Comparison of ENCODE assay signal across 25 cellular contexts in the genomic region with DNA sequence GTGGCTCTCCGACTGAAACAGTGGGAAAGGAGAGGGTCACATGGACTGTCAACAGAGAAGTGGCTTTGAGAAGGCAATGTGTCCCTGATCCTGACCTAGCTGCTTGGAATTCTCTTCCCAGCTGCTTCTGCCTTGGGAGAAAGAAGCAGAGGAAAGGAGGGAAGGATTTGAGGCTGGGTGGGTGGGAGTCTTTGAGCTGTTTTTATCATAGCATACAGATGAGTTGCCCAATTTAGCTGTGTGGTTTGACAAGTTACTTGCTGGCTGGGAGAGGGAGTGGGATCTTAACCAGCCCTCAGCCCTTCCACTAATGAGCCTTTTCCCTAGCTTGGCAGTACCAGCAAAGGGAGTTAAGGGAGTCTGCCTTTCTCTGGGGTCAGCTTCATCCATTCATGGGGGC. TPM values are rescaled to one million over a fixed set of nuclear protein-coding genes. Genes with fewer than 3 reads are reported as not detected.
A peak's percentile ranks its signal among the peaks of the same experiment; 100 is the strongest.
DNase-seq lines count a peak whose midpoint lies in the region; TF ChIP-seq lines count a peak whose summit lies in the region.
"Had no signal": no experiment of that assay in that cellular context is flagged by ENCODE, and none has a peak within 500 bp of the region (broad histone marks: within the 10 kb centered on the region; RNA-seq: fewer than 3 reads in every experiment).

No MANE protein-coding gene starts in this region.

- peak overlapping the region in 7 of 11 experiments; percentile 6 to 49 (median 18); a peak in 5 of 22 replicates for H3K27ac ChIP-seq in BLaER1 treated with 17β-estradiol and CSF1 and Interleukin-3, amounts not matched to agents 10 nM and 100 nM
- H3K27ac ChIP-seq in effector memory CD4-positive, alpha-beta T cell (ENCODE audit: insufficient read depth, low read length, poor library complexity, severe bottlenecking) = peak overlapping the region; percentile 14
- H3K27ac ChIP-seq: prostate gland had no signal

- no peak overlapping the region for H3K27ac Mint-ChIP-seq in endothelial cell (ENCODE audit: unreplicated experiment)
- no peak overlapping the region for H3K27ac Mint-ChIP-seq in nephron progenitor cell
- H3K27ac Mint-ChIP-seq in activated T-helper 2 cell treated with anti-CD3 and anti-CD28 coated beads, Interferon-gamma antibody, Interleukin-2, Interleukin-4, amounts not matched to agents 10 μg/mL and 5 μg/mL and 100 μg/mL, durations not matched to agents 14 hours and 24 hours and 36 hours = no peak overlapping the region

- H3K4me1 ChIP-seq in BLaER1 treated with 17β-estradiol and CSF1 and Interleukin-3, amounts not matched to agents 10 nM and 100 nM = peaks cover 33 to 49% (median 39%) of the 10 kb centered on the region in 10 experiments
- peaks cover 30% of the 10 kb centered on the region for H3K4me1 ChIP-seq in effector memory CD4-positive, alpha-beta T cell (ENCODE audit: control insufficient read depth, insufficient read depth, low read length, poor library complexity, severe bottlenecking)

- H3K27me3 ChIP-seq in BLaER1 treated with 17β-estradiol and CSF1 and Interleukin-3, amounts not matched to agents 10 nM and 100 nM = no peaks in the 10 kb centered on the region
- no peaks in the 10 kb centered on the region for H3K27me3 ChIP-seq in effector memory CD4-positive, alpha-beta T cell (replicated peaks; ENCODE audit: control insufficient read depth, insufficient read depth, low read length, poor library complexity, severe bottlenecking)
- H3K27me3 ChIP-seq: testis had no signal

- TF ChIP-seq CTCF in NB4 (IDR thresholded peaks at IDR 0.05; ENCODE audit: low read depth, low read length) (no peak), endothelial cell (IDR thresholded peaks at IDR 0.05; ENCODE audit: unreplicated experiment) (no peak), nephron progenitor cell (IDR thresholded peaks at IDR 0.05) (no peak)

- H3K36me3 Mint-ChIP-seq in endothelial cell (ENCODE audit: low read depth, unreplicated experiment) (peaks cover 23% of the 10 kb centered on the region), nephron progenitor cell (ENCODE audit: low read depth) (peaks cover 9% of the 10 kb centered on the region)
- H3K36me3 Mint-ChIP-seq in activated T-helper 2 cell treated with anti-CD3 and anti-CD28 coated beads, Interferon-gamma antibody, Interleukin-2, Interleukin-4, amounts not matched to agents 10 μg/mL and 5 μg/mL and 100 μg/mL, durations not matched to agents 14 hours and 24 hours and 36 hours (ENCODE audit: low read depth) = peaks cover 3% of the 10 kb centered on the region

- peak overlapping the region; percentile 37 to 84 (median 75) for H3K4me2 ChIP-seq in BLaER1 treated with 17β-estradiol and CSF1 and Interleukin-3, amounts not matched to agents 10 nM and 100 nM

- DNase-seq in NB4 (ENCODE audit: low read depth) = peak; percentile 51
- DNase-seq in effector memory CD4-positive, alpha-beta T cell = no peak
- DNase-seq in putamen (ENCODE audit: low spot score) = peak; percentile 81
- no peak for DNase-seq in endothelial cell (ENCODE audit: low spot score)
- DNase-seq in nephron progenitor cell = no peak
- DNase-seq in activated T-helper 2 cell treated with anti-CD3 and anti-CD28 coated beads, Interferon-gamma antibody, Interleukin-2, Interleukin-4, amounts not matched to agents 10 μg/mL and 5 μg/mL and 100 μg/mL, durations not matched to agents 14 hours and 24 hours and 36 hours (ENCODE audit: low spot score) = no peak
- no peak for DNase-seq in kidney glomerular epithelial cell (lab: John Stamatoyannopoulos, UW)
- DNase-seq: ACHN; activated CD4-positive, alpha-beta T cell treated with anti-CD3 and anti-CD28 coated beads, Interleukin-2, amount 50 U/mL, for 1 hour; activated gamma-delta T cell; amniotic stem cell; GDM1; KG1; NCI-H1092; NCI-H1930; NCI-H226; NCI-H82; OCI-M1; SIG-M5; stimulated activated CD4-positive, alpha-beta T cell treated with anti-CD3 and anti-CD28 coated beads, Interleukin-12 subunit alpha, Interleukin-12 subunit beta, amount 100 ng/mL, for 4 hours; testis had no signal

- peaks cover 76 to 100% (median 99%) of the 10 kb centered on the region in 11 experiments for H4K20me1 ChIP-seq in BLaER1 treated with 17β-estradiol and CSF1 and Interleukin-3, amounts not matched to agents 10 nM and 100 nM

- H3K4me3 Mint-ChIP-seq in endothelial cell (ENCODE audit: unreplicated experiment) = no peak overlapping the region
- no peak overlapping the region for H3K4me3 Mint-ChIP-seq in nephron progenitor cell
- no peak overlapping the region for H3K4me3 Mint-ChIP-seq in activated T-helper 2 cell treated with anti-CD3 and anti-CD28 coated beads, Interferon-gamma antibody, Interleukin-2, Interleukin-4, amounts not matched to agents 10 μg/mL and 5 μg/mL and 100 μg/mL, durations not matched to agents 14 hours and 24 hours and 36 hours (ENCODE audit: low read depth)
- H3K4me3 Mint-ChIP-seq: CD14-positive monocyte, neural crest cell had no signal

- intact Hi-C loops in activated T-helper 2 cell treated with anti-CD3 and anti-CD28 coated beads, Interferon-gamma antibody, Interleukin-2, Interleukin-4, amounts not matched to agents 10 μg/mL and 5 μg/mL and 100 μg/mL, durations not matched to agents 14 hours and 24 hours and 36 hours (cut with micrococcal nuclease) = no loop called here

- H3K27me3 Mint-ChIP-seq in endothelial cell (ENCODE audit: unreplicated experiment) = peaks cover 10% of the 10 kb centered on the region
- H3K27me3 Mint-ChIP-seq in nephron progenitor cell (ENCODE audit: low read depth, poor library complexity) = peaks cover 5% of the 10 kb centered on the region
- H3K27me3 Mint-ChIP-seq in activated T-helper 2 cell treated with anti-CD3 and anti-CD28 coated beads, Interferon-gamma antibody, Interleukin-2, Interleukin-4, amounts not matched to agents 10 μg/mL and 5 μg/mL and 100 μg/mL, durations not matched to agents 14 hours and 24 hours and 36 hours (ENCODE audit: low read depth) = no peaks in the 10 kb centered on the region

- no peaks in the 10 kb centered on the region for H3K9me3 Mint-ChIP-seq in endothelial cell (ENCODE audit: unreplicated experiment)
- no peaks in the 10 kb centered on the region for H3K9me3 Mint-ChIP-seq in nephron progenitor cell
- H3K9me3 Mint-ChIP-seq in activated T-helper 2 cell treated with anti-CD3 and anti-CD28 coated beads, Interferon-gamma antibody, Interleukin-2, Interleukin-4, amounts not matched to agents 10 μg/mL and 5 μg/mL and 100 μg/mL, durations not matched to agents 14 hours and 24 hours and 36 hours = no peaks in the 10 kb centered on the region
- H3K9me3 Mint-ChIP-seq: CD14-positive monocyte, neural crest cell had no signal

- peaks cover 49% of the 10 kb centered on the region for H3K4me1 Mint-ChIP-seq in endothelial cell (ENCODE audit: unreplicated experiment)
- peaks cover 42% of the 10 kb centered on the region for H3K4me1 Mint-ChIP-seq in nephron progenitor cell
- H3K4me1 Mint-ChIP-seq in activated T-helper 2 cell treated with anti-CD3 and anti-CD28 coated beads, Interferon-gamma antibody, Interleukin-2, Interleukin-4, amounts not matched to agents 10 μg/mL and 5 μg/mL and 100 μg/mL, durations not matched to agents 14 hours and 24 hours and 36 hours (ENCODE audit: low read depth) = peaks cover 28% of the 10 kb centered on the region

- no peaks in the 10 kb centered on the region for H3K9me3 ChIP-seq in BLaER1 treated with 17β-estradiol and CSF1 and Interleukin-3, amounts not matched to agents 10 nM and 100 nM (replicated peaks in 1 of 11)
- H3K9me3 ChIP-seq in effector memory CD4-positive, alpha-beta T cell (ENCODE audit: control insufficient read depth, low read length) = no peaks in the 10 kb centered on the region
- H3K9me3 ChIP-seq: prostate gland, testis had no signal

- H3K36me3 ChIP-seq in BLaER1 treated with 17β-estradiol and CSF1 and Interleukin-3, amounts not matched to agents 10 nM and 100 nM = peaks cover 3 to 36% (median 12%) of the 10 kb centered on the region in 11 experiments; a peak in 17 of 22 replicates
- H3K36me3 ChIP-seq in effector memory CD4-positive, alpha-beta T cell (ENCODE audit: control insufficient read depth, insufficient read depth, low read length) = peaks cover 2% of the 10 kb centered on the region
- H3K36me3 ChIP-seq: prostate gland had no signal

- H3K4me3 ChIP-seq in BLaER1 treated with 17β-estradiol and CSF1 and Interleukin-3, amounts not matched to agents 10 nM and 100 nM = no peak overlapping the region
- no peak overlapping the region for H3K4me3 ChIP-seq in NB4 (ENCODE audit: low read depth, low read length)
- no peak overlapping the region for H3K4me3 ChIP-seq in effector memory CD4-positive, alpha-beta T cell (ENCODE audit: insufficient read depth, low read depth, low read length, poor library complexity, severe bottlenecking)
- H3K4me3 ChIP-seq: prostate gland, testis had no signal

- H3K9ac ChIP-seq in BLaER1 treated with 17β-estradiol and CSF1 and Interleukin-3, amounts not matched to agents 10 nM and 100 nM = no peak overlapping the region

- no peak for TF ChIP-seq POLR2A in NB4 (IDR thresholded peaks at IDR 0.05; ENCODE audit: extremely low read depth, insufficient read length)

RNA-seq across cellular contexts. Expression of gene MYL9, which starts 51.1 kb away (rescaled TPM):
- total RNA-seq in endothelial cell (ENCODE audit: unreplicated experiment) = 128 TPM
- 4.0 and 4.2 TPM in 2 replicates for total RNA-seq in activated T-helper 2 cell treated with anti-CD3 and anti-CD28 coated beads, Interferon-gamma antibody, Interleukin-2, Interleukin-4, amounts not matched to agents 10 μg/mL and 5 μg/mL and 100 μg/mL, durations not matched to agents 14 hours and 24 hours and 36 hours

Comparison
In these comparisons a context has a peak if more than half of its experiments do, and no peak if none do; other contexts are left out.
1. DNase-seq: peak in NB4 (single experiment) and putamen (single experiment); none in effector memory CD4-positive, alpha-beta T cell (0 of 3), endothelial cell (single experiment), nephron progenitor cell (single experiment), activated T-helper 2 cell treated with anti-CD3 and anti-CD28 coated beads, Interferon-gamma antibody, Interleukin-2, Interleukin-4, amounts not matched to agents 10 μg/mL and 5 μg/mL and 100 μg/mL, durations not matched to agents 14 hours and 24 hours and 36 hours (single experiment) and kidney glomerular epithelial cell (single experiment).
2. RNA of gene MYL9, which starts 51.1 kb away (total RNA-seq): 128 TPM in endothelial cell (single experiment); 4.0 to 4.2 TPM in activated T-helper 2 cell treated with anti-CD3 and anti-CD28 coated beads, Interferon-gamma antibody, Interleukin-2, Interleukin-4, amounts not matched to agents 10 μg/mL and 5 μg/mL and 100 μg/mL, durations not matched to agents 14 hours and 24 hours and 36 hours; every median in the first group is over 10 times any median in the second.